ENCODE assay signal across 18 cellular contexts in the genomic region with DNA sequence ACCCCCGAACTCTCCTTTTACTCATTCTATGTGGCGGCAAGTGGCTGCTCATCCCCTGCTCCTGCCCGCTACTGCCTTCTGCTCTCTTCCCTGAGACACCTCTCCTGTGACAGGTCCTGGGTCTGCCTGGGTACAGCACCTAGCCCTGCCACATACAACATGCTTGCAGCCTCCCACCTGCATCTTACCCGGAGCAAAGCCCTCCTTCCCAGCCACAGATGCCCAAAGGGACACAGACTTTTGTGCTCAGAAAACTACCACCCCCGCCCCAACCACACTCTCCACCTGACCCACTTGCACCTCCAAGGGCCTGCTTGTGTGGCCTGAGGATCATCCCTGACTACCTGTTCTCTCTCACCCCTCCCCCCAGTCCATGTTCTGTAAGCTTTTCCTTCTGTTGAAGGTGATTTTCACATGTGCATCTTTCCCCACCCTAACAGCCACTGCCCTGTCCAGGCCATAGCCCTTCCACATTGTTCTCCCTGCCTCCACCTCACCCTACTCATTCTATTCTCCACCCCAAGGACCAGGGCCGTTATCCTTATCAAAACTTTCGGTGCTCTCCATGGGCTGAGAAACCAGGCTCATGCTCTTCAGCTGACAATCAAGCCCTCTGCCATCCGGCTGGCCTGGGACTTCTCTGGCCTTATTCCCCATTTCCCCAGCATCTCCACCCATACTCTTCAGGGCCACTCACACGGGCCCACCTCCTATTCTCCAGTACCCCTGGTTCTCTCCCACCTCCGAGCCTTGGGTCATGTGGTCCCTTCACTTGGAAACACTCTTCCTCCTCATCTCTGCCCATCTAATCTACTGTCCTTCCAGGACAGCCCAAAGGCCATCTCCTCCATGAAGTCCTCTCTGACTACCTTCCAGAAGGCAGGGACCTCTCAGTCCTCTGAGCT.
"Had no signal": no experiment of that assay in that cellular context is flagged by ENCODE, and none has a peak within 500 bp of the region (broad histone marks: within the 10 kb centered on the region; RNA-seq: fewer than 3 reads in every experiment).

No MANE protein-coding gene starts in this region.

- H3K9me3 Mint-ChIP-seq: activated CD4-positive, alpha-beta T cell treated with anti-CD3 and anti-CD28 coated beads, Interleukin-2, amount 10 ng/mL, durations not matched to agents 24 days and 14 days; activated CD8-positive, alpha-beta T cell treated with anti-CD3 and anti-CD28 coated beads for 36 hours; activated naive CD8-positive, alpha-beta T cell treated with anti-CD3 and anti-CD28 coated beads for 36 hours; activated T-cell treated with anti-CD3 and anti-CD28 coated beads, Interleukin-2, amount 50 U/mL, for 72 hours; effector memory CD8-positive, alpha-beta T cell; stimulated activated naive CD8-positive, alpha-beta T cell treated with anti-CD3 and anti-CD28 coated beads, Interleukin-15, Interleukin-2, amounts not matched to agents 100 ng/mL and 50 ng/mL, for 24 hours had no signal

- H3K27me3 Mint-ChIP-seq: activated naive CD8-positive, alpha-beta T cell treated with anti-CD3 and anti-CD28 coated beads for 36 hours; stimulated activated naive CD8-positive, alpha-beta T cell treated with anti-CD3 and anti-CD28 coated beads, Interleukin-15, Interleukin-2, amounts not matched to agents 100 ng/mL and 50 ng/mL, for 24 hours had no signal

- H3K36me3 ChIP-seq: left ventricle myocardium inferior, suprapubic skin had no signal

- H3K27ac Mint-ChIP-seq: activated CD4-positive, alpha-beta T cell treated with anti-CD3 and anti-CD28 coated beads, Interleukin-2, amount 10 ng/mL, durations not matched to agents 24 days and 14 days; activated CD8-positive, alpha-beta T cell treated with anti-CD3 and anti-CD28 coated beads for 36 hours; activated naive CD8-positive, alpha-beta T cell treated with anti-CD3 and anti-CD28 coated beads for 36 hours; activated T-cell treated with anti-CD3 and anti-CD28 coated beads, Interleukin-2, amount 50 U/mL, for 72 hours; effector memory CD8-positive, alpha-beta T cell; stimulated activated naive CD8-positive, alpha-beta T cell treated with anti-CD3 and anti-CD28 coated beads, Interleukin-15, Interleukin-2, amounts not matched to agents 100 ng/mL and 50 ng/mL, for 24 hours had no signal

- H3K36me3 Mint-ChIP-seq: activated naive CD8-positive, alpha-beta T cell treated with anti-CD3 and anti-CD28 coated beads for 36 hours had no signal

- H3K27ac ChIP-seq: foreskin keratinocyte, left ventricle myocardium inferior, suprapubic skin had no signal

- H3K4me1 ChIP-seq: foreskin keratinocyte, left ventricle myocardium inferior, suprapubic skin had no signal

- H3K4me3 Mint-ChIP-seq: activated CD4-positive, alpha-beta T cell treated with anti-CD3 and anti-CD28 coated beads, Interleukin-2, amount 10 ng/mL, durations not matched to agents 24 days and 14 days; activated CD8-positive, alpha-beta T cell treated with anti-CD3 and anti-CD28 coated beads for 36 hours; activated naive CD8-positive, alpha-beta T cell treated with anti-CD3 and anti-CD28 coated beads for 36 hours; activated T-cell treated with anti-CD3 and anti-CD28 coated beads, Interleukin-2, amount 50 U/mL, for 72 hours; effector memory CD8-positive, alpha-beta T cell; naive B cell; stimulated activated naive CD8-positive, alpha-beta T cell treated with anti-CD3 and anti-CD28 coated beads, Interleukin-15, Interleukin-2, amounts not matched to agents 100 ng/mL and 50 ng/mL, for 24 hours had no signal

- H3K9me3 ChIP-seq: mucosa of descending colon, suprapubic skin had no signal

- DNase-seq: activated CD4-positive, alpha-beta T cell treated with anti-CD3 and anti-CD28 coated beads, Interleukin-2, amount 10 ng/mL, durations not matched to agents 24 days and 14 days; activated CD8-positive, alpha-beta T cell treated with anti-CD3 and anti-CD28 coated beads for 36 hours; activated naive CD8-positive, alpha-beta T cell treated with anti-CD3 and anti-CD28 coated beads for 36 hours; activated T-cell treated with anti-CD3 and anti-CD28 coated beads, Interleukin-2, amount 50 U/mL, for 72 hours; amygdala; effector memory CD8-positive, alpha-beta T cell; foreskin keratinocyte; hypothalamus; left ventricle myocardium inferior; mammary epithelial cell; mucosa of descending colon; naive B cell; stimulated activated CD4-positive, alpha-beta T cell treated with anti-CD3 and anti-CD28 coated beads, Interleukin-2, amount 100 ng/mL, for 24 hours; T-helper 1 cell; T1000; trophoblast cell had no signal

- H3K4me3 ChIP-seq: left ventricle myocardium inferior, mucosa of descending colon, suprapubic skin had no signal

- H3K4me1 Mint-ChIP-seq: activated naive CD8-positive, alpha-beta T cell treated with anti-CD3 and anti-CD28 coated beads for 36 hours had no signal

- ATAC-seq: activated CD8-positive, alpha-beta T cell treated with anti-CD3 and anti-CD28 coated beads for 36 hours; activated T-cell treated with anti-CD3 and anti-CD28 coated beads, Interleukin-2, amount 50 U/mL, for 72 hours; effector memory CD8-positive, alpha-beta T cell; foreskin keratinocyte; mucosa of descending colon had no signal
